Comparison of ENCODE assay signal across 8 cellular contexts in genomic region chr21:6374926-6375325, GRCh38.
DNase-seq lines count a peak whose midpoint lies in the region; ATAC-seq and TF ChIP-seq lines count a peak whose summit lies in the region.
"Not testable (repeated sequence)": the region's sequence is repeated elsewhere in the genome, so short reads cannot be mapped to it uniquely, and the experiment has no call there.

No MANE protein-coding gene starts in this region.

- TF ChIP-seq POLR2A in body of pancreas (IDR thresholded peaks at IDR 0.05); ovary (IDR thresholded peaks at IDR 0.05); suprapubic skin (IDR thresholded peaks at IDR 0.05): not testable (repeated sequence)

- not testable (repeated sequence) for H3K27ac Mint-ChIP-seq in activated CD8-positive, alpha-beta memory T cell treated with anti-CD3 and anti-CD28 coated beads, Interleukin-2, amount 10 ng/mL, durations not matched to agents 7 days and 5 days

- H3K27me3 ChIP-seq in RWPE2 (ENCODE audit: insufficient read depth, poor library complexity, severe bottlenecking); body of pancreas; ovary; suprapubic skin: not testable (repeated sequence)

- H3K4me3 ChIP-seq in RWPE2 (ENCODE audit: severe bottlenecking); body of pancreas; ovary; suprapubic skin: not testable (repeated sequence)

- H3K36me3 ChIP-seq in RWPE2 (ENCODE audit: low read depth); body of pancreas (replicated peaks in 1 of 2; ENCODE audit: insufficient read depth in 1 of 2, low read depth in 2 of 2); ovary; suprapubic skin: not testable (repeated sequence)

- not testable (repeated sequence) for H3K4me1 ChIP-seq in RWPE2 (ENCODE audit: insufficient read depth, poor library complexity, severe bottlenecking); body of pancreas; ovary (ENCODE audit: insufficient read depth); suprapubic skin

- not testable (repeated sequence) for H3K4me3 Mint-ChIP-seq in activated CD8-positive, alpha-beta memory T cell treated with anti-CD3 and anti-CD28 coated beads, Interleukin-2, amount 10 ng/mL, durations not matched to agents 7 days and 5 days

- intact Hi-C loops in body of pancreas (cut with DNase I); ovary (cut with DNase I): not testable (repeated sequence)

- not testable (repeated sequence) for H3K27me3 Mint-ChIP-seq in activated CD8-positive, alpha-beta memory T cell treated with anti-CD3 and anti-CD28 coated beads, Interleukin-2, amount 10 ng/mL, durations not matched to agents 7 days and 5 days

- CTCF ChIA-PET in activated CD8-positive, alpha-beta memory T cell treated with anti-CD3 and anti-CD28 coated beads, Interleukin-2, amount 10 ng/mL, durations not matched to agents 7 days and 5 days (lab: Charles Lee) = interaction anchor here (3.1 kb wide), 1 partner anchor 11 kb away, joined by 35 read pairs; no protein-coding TSS in a partner anchor

- H3K4me1 Mint-ChIP-seq in activated CD8-positive, alpha-beta memory T cell treated with anti-CD3 and anti-CD28 coated beads, Interleukin-2, amount 10 ng/mL, durations not matched to agents 7 days and 5 days = not testable (repeated sequence)

- TF ChIP-seq EP300 in ovary (IDR thresholded peaks at IDR 0.05); suprapubic skin (IDR thresholded peaks at IDR 0.05): not testable (repeated sequence)

- ATAC-seq in RWPE2 (ENCODE audit: low read depth); activated CD8-positive, alpha-beta memory T cell treated with anti-CD3 and anti-CD28 coated beads, Interleukin-2, amount 10 ng/mL, durations not matched to agents 7 days and 5 days; body of pancreas: not testable (repeated sequence)

- H3K9me3 Mint-ChIP-seq in activated CD8-positive, alpha-beta memory T cell treated with anti-CD3 and anti-CD28 coated beads, Interleukin-2, amount 10 ng/mL, durations not matched to agents 7 days and 5 days (ENCODE audit: low read depth) = not testable (repeated sequence)

- DNase-seq in Daoy (ENCODE audit: low read depth) (peak; percentile 0), RWPE2 (ENCODE audit: low spot score) (peak; percentile 19), body of pancreas (peak; percentile 2 to 11 (median 6)), globus pallidus (ENCODE audit: low spot score) (peak; percentile 0), left kidney (ENCODE audit: low read depth, low spot score) (peak; percentile 2), ovary (peak; percentile 5 to 28 (median 21)), suprapubic skin (ENCODE audit: low spot score in 2 of 2) (peak; percentile 54 to 72)
- DNase-seq in activated CD8-positive, alpha-beta memory T cell treated with anti-CD3 and anti-CD28 coated beads, Interleukin-2, amount 10 ng/mL, durations not matched to agents 7 days and 5 days = peak; percentile 40

- TF ChIP-seq CTCF in RWPE2 (IDR thresholded peaks at IDR 0.05; ENCODE audit: poor library complexity, severe bottlenecking); body of pancreas (IDR thresholded peaks at IDR 0.05); ovary (IDR thresholded peaks at IDR 0.05); suprapubic skin (IDR thresholded peaks at IDR 0.05): not testable (repeated sequence)

- not testable (repeated sequence) for H3K27ac ChIP-seq in RWPE2 (ENCODE audit: poor library complexity, severe bottlenecking); body of pancreas; ovary; suprapubic skin

- 58 to 69% methylated on average over 4 of the region's 4 CpGs for WGBS in body of pancreas, 2 donors
- 65 to 73% (median 66%) methylated on average over 4 of the region's 4 CpGs for WGBS in ovary, 3 donors
- 78% methylated on average over 4 of the region's 4 CpGs for WGBS in suprapubic skin

- H3K36me3 Mint-ChIP-seq in activated CD8-positive, alpha-beta memory T cell treated with anti-CD3 and anti-CD28 coated beads, Interleukin-2, amount 10 ng/mL, durations not matched to agents 7 days and 5 days = not testable (repeated sequence)

- not testable (repeated sequence) for H3K9me3 ChIP-seq in RWPE2 (ENCODE audit: severe bottlenecking); body of pancreas; ovary; suprapubic skin

Comparison
In these comparisons a context has a peak if more than half of its experiments do, and no peak if none do; other contexts are left out.
1. DNase-seq: peak in every context shown above with its lines; median percentile 63 in suprapubic skin; 40 in activated CD8-positive, alpha-beta memory T cell treated with anti-CD3 and anti-CD28 coated beads, Interleukin-2, amount 10 ng/mL, durations not matched to agents 7 days and 5 days; 21 in ovary; 19 in RWPE2; 6 in body of pancreas; 2 in left kidney; 0 in Daoy; 0 in globus pallidus.